Comparison of ENCODE assay signal across 6 cellular contexts in the genomic region with DNA sequence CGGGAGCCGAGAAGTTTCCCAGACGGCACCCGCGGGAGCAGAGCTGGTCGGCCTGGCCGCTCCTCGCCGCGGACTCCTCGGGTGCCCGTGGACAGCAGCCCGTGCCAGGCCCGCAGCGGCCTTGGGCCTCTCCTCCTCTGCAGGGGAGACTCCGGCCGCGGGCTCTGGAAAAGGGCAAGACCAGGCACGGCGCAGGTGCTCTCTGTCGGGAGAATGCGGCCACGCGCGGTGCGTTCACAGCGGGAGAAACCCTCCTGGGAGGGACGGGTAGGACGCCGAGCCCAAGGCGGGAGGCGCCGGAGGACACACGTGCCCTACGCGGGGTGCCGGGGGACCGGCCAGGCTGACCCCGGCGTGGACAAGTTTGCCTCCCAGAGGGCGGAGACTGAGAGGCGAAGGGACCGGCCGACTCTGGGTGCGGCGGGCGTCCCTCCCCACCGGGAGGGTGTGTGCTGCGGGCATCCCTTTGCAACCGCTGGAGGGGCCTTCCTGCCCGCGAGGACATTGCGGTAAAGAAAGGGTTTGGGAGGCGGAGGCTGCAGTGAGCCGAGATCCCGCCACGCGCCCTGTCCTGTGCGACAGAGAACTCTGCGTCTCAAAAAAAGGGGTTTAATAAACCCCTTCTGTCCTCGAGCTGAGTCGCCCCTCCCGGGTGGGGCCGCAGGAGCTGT. TPM values are rescaled to one million over a fixed set of nuclear protein-coding genes. Genes with fewer than 3 reads are reported as not detected.
DNase-seq lines count a peak whose midpoint lies in the region; ATAC-seq and TF ChIP-seq lines count a peak whose summit lies in the region.

No MANE protein-coding gene starts in this region.

- no peak for TF ChIP-seq CTCF in type B pancreatic cell (conservative IDR thresholded peaks at IDR 0.05)

- H3K27ac Mint-ChIP-seq in type B pancreatic cell = peak overlapping the region; percentile 73

- no peaks in the 10 kb centered on the region for H3K36me3 Mint-ChIP-seq in type B pancreatic cell

- ATAC-seq in GM18870 (IDR thresholded peaks at IDR 0.05; ENCODE audit: unreplicated experiment) = no peak

- no peaks in the 10 kb centered on the region for H3K9me3 Mint-ChIP-seq in type B pancreatic cell

- H3K4me3 Mint-ChIP-seq in type B pancreatic cell = peak overlapping the region; percentile 82

- H3K4me3 ChIP-seq in iPS-18c (ENCODE audit: insufficient read depth, low read depth, low read length) = peak overlapping the region; percentile 71

- DNase-seq in activated T-cell treated with anti-CD3 and anti-CD28 coated beads, Interleukin-2, amount 50 U/mL, for 1 hour = peak; percentile 53
- DNase-seq in activated T-cell treated with anti-CD3 and anti-CD28 coated beads for 4 hours (no peak), type B pancreatic cell (ENCODE audit: extremely low spot score, unreplicated experiment) (no peak), NOMO-1 treated with dmso at 0.1 percent for 144 hours (lab: John Stamatoyannopoulos, UW; ENCODE audit: unreplicated experiment) (no peak)

- H3K9me3 ChIP-seq in iPS-18c (ENCODE audit: control insufficient read depth, insufficient read depth, low read length) = no peaks in the 10 kb centered on the region

- peaks cover 29% of the 10 kb centered on the region for H3K27me3 Mint-ChIP-seq in type B pancreatic cell

- H3K4me1 Mint-ChIP-seq in type B pancreatic cell (ENCODE audit: unreplicated experiment) = peaks cover 48% of the 10 kb centered on the region

RNA-seq across cellular contexts. Expression of a gene that starts 2.3 kb away (rescaled TPM):
- 34.1 and 192 TPM in 2 replicates for total RNA-seq in type B pancreatic cell (ENCODE audit: low replicate concordance)

RNA-seq across cellular contexts. Expression of a gene that starts 4.5 kb away (rescaled TPM):
- total RNA-seq in type B pancreatic cell (ENCODE audit: low replicate concordance) = 175 and 354 TPM in 2 replicates

RNA-seq across cellular contexts. Expression of a gene that starts 8.6 kb away (rescaled TPM):
- total RNA-seq in type B pancreatic cell (ENCODE audit: low replicate concordance) = 109 and 238 TPM in 2 replicates

RNA-seq across cellular contexts. Expression of a gene that starts 16.8 kb away (rescaled TPM):
- total RNA-seq in type B pancreatic cell (ENCODE audit: low replicate concordance) = not detected in 2 replicates

RNA-seq across cellular contexts. Expression of a gene that starts 27.2 kb away (rescaled TPM):
- total RNA-seq in type B pancreatic cell (ENCODE audit: low replicate concordance) = 12.6 and 32.5 TPM in 2 replicates
